ENCODE assay signal across 15 cellular contexts in the genomic region with DNA sequence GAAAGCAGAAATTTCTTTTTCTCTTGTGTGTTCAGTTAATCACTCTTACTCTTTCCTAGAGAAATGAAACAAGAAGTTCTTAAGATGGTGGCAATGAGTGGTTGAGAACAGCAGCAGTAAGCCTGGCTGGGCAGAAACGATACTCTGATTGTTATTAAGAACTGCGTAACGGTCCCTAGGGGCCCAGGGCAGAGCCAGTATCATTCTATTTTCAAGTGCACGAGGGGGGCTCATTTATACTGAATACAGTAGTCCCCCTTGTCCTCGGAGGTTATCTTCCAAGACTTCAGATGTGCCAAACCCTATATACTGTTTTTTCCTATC.
DNase-seq lines count a peak whose midpoint lies in the region; ATAC-seq and TF ChIP-seq lines count a peak whose summit lies in the region.
"Had no signal": no experiment of that assay in that cellular context is flagged by ENCODE, and none has a peak within 500 bp of the region (broad histone marks: within the 10 kb centered on the region; RNA-seq: fewer than 3 reads in every experiment).

No MANE protein-coding gene starts in this region.

- peaks cover 3% of the 10 kb centered on the region for H3K9me3 Mint-ChIP-seq in mesothelial cell of epicardium

- no peak overlapping the region for H3K4me3 Mint-ChIP-seq in mesothelial cell of epicardium

- H3K36me3 Mint-ChIP-seq in mesothelial cell of epicardium, result peaks cover 3% of the 10 kb centered on the region

- TF ChIP-seq CTCF in mesothelial cell of epicardium (IDR thresholded peaks at IDR 0.05; ENCODE audit: unreplicated experiment) (no peak), hepatocyte (IDR thresholded peaks at IDR 0.05; ENCODE audit: poor library complexity) (no peak)

- no peak overlapping the region for H3K4me3 ChIP-seq in hepatocyte
- H3K4me3 ChIP-seq: adrenal gland, right atrium auricular region, testis had no signal

- ATAC-seq in GM18511 (IDR thresholded peaks at IDR 0.05; ENCODE audit: unreplicated experiment) (peak; percentile 85), GM21717 (IDR thresholded peaks at IDR 0.05; ENCODE audit: unreplicated experiment) (peak; percentile 77), HG03565 (IDR thresholded peaks at IDR 0.05; ENCODE audit: unreplicated experiment) (peak; percentile 49)

- no peak overlapping the region for H3K27ac ChIP-seq in hepatocyte
- H3K27ac ChIP-seq: adrenal gland, right atrium auricular region, testis had no signal

- no peaks in the 10 kb centered on the region for H3K27me3 ChIP-seq in hepatocyte
- H3K27me3 ChIP-seq: adrenal gland, right atrium auricular region, testis had no signal

- H3K4me1 ChIP-seq in hepatocyte (ENCODE audit: insufficient read depth), result peaks cover 31% of the 10 kb centered on the region

- no peaks in the 10 kb centered on the region for H3K27me3 Mint-ChIP-seq in mesothelial cell of epicardium (ENCODE audit: low read depth)

- H3K36me3 ChIP-seq in hepatocyte (replicated peaks; ENCODE audit: insufficient read depth, low read depth), result no peaks in the 10 kb centered on the region
- H3K36me3 ChIP-seq: adrenal gland, right atrium auricular region had no signal

- H3K9me2 ChIP-seq in hepatocyte (replicated peaks; ENCODE audit: insufficient read depth), result no peaks in the 10 kb centered on the region

- H3K79me2 ChIP-seq in hepatocyte, result peaks cover 21% of the 10 kb centered on the region

- DNase-seq in mesothelial cell of epicardium (ENCODE audit: low spot score in 2 of 2, unreplicated experiment in 2 of 2) (no peak), hepatocyte (ENCODE audit: low spot score) (no peak), NCI-H2227 treated with DMSO at 0.1 percent for 48 hours (lab: John Stamatoyannopoulos, UW) (no peak)
- DNase-seq in stimulated activated CD4-positive, alpha-beta T cell treated with anti-CD3 and anti-CD28 coated beads, Interleukin-15, amount 100 ng/mL, for 24 hours, result no peak
- DNase-seq: activated CD4-positive, alpha-beta T cell treated with anti-CD3 and anti-CD28 coated beads for 1 hour; adrenal gland; DND-41; kidney; NCI-H446 treated with DMSO at 0.1 percent for 48 hours; NK-92 treated with Interleukin-12 subunit alpha and Interleukin-12 subunit beta, amount 100 ng/mL, for 24 hours; testis had no signal

- H3K27ac Mint-ChIP-seq in mesothelial cell of epicardium, result peak overlapping the region; percentile 26

- 84% methylated on average over 5 of the region's 5 CpGs for WGBS in hepatocyte (ENCODE audit: low lambda C conversion rate, missing lambda C conversion rate)

- H3K4me1 Mint-ChIP-seq in mesothelial cell of epicardium, result peaks cover 41% of the 10 kb centered on the region

- no peak overlapping the region for H3K4me2 ChIP-seq in hepatocyte

- no peaks in the 10 kb centered on the region for H3K9me3 ChIP-seq in hepatocyte (ENCODE audit: low read depth)
- H3K9me3 ChIP-seq: adrenal gland, right atrium auricular region, testis had no signal

- no peak overlapping the region for H2AFZ ChIP-seq in hepatocyte

- H4K20me1 ChIP-seq in hepatocyte (ENCODE audit: insufficient read depth, poor library complexity, severe bottlenecking), result no peaks in the 10 kb centered on the region
